In the genomic region with DNA sequence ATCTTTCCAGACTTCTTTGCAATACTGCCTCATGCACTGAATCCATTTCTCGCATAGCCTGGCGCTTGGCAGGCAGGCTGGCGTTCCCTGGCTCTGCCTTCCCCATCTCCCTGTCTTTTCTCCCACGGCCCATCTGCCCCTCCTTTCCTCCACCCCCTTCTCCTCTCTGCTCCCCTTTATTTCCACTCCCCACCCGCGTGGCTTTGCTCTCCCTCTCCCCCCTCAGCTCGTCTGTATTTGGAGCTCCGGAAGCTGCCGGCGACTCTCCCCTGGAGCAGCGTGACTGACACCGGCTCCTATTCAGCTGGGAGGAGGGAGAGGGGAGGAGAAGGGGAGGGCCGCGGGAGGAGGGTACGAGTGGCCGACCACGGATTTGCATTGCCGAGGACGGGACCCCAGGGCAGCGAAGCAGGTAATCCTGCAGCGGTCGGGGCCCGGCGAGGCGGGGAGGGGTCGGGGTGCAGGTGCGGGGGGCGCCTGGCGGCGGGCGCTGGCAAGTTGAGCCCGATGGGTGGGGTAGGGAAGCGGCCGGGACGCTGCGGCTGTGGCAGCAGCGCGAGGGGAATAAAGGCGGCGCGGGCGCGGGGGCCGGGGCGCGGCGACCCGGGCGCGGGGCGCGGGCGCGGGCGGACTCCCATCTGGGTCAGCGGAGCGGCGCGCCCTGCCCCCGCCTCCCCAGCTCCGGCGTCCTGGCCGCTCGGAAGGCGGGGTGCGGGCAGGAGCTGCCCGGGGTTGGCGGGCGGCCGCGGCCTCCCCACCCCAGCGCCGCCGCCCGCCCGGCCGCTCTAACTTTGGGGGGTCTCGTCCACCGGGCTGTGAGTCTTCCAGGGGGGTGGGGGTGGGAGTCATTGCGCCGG, we compare ENCODE assay signal across 1 cellular context.
TF ChIP-seq lines count a peak whose summit lies in the region.

A gene with protein sequence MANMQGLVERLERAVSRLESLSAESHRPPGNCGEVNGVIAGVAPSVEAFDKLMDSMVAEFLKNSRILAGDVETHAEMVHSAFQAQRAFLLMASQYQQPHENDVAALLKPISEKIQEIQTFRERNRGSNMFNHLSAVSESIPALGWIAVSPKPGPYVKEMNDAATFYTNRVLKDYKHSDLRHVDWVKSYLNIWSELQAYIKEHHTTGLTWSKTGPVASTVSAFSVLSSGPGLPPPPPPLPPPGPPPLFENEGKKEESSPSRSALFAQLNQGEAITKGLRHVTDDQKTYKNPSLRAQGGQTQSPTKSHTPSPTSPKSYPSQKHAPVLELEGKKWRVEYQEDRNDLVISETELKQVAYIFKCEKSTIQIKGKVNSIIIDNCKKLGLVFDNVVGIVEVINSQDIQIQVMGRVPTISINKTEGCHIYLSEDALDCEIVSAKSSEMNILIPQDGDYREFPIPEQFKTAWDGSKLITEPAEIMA (plus strand): TSS at position 261 of the 857 bp plus-strand sequence. CDS start 27,961 bp downstream, outside the sequence.

TF ChIP-seq in HepG2, 621 proteins besides CTCF, POLR2A, EP300 and RAD21 (continued from another document and continues in another):
- TF ChIP-seq, protein P1, sequence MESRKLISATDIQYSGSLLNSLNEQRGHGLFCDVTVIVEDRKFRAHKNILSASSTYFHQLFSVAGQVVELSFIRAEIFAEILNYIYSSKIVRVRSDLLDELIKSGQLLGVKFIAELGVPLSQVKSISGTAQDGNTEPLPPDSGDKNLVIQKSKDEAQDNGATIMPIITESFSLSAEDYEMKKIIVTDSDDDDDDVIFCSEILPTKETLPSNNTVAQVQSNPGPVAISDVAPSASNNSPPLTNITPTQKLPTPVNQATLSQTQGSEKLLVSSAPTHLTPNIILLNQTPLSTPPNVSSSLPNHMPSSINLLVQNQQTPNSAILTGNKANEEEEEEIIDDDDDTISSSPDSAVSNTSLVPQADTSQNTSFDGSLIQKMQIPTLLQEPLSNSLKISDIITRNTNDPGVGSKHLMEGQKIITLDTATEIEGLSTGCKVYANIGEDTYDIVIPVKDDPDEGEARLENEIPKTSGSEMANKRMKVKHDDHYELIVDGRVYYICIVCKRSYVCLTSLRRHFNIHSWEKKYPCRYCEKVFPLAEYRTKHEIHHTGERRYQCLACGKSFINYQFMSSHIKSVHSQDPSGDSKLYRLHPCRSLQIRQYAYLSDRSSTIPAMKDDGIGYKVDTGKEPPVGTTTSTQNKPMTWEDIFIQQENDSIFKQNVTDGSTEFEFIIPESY (CRISPR knock-in tag; IDR thresholded peaks at IDR 0.05), result no peak
- peak; percentile 21 for TF ChIP-seq XRCC5 (optimal IDR thresholded peaks at IDR 0.05; ENCODE audit: low read length)
- TF ChIP-seq GATAD1 (CRISPR knock-in tag; IDR thresholded peaks at IDR 0.05), result no peak; the same call in 1 of the 2 replicates
- TF ChIP-seq FOXM1 (CRISPR knock-in tag; IDR thresholded peaks at IDR 0.05), result no peak
- TF ChIP-seq ZNF121 (CRISPR knock-in tag; IDR thresholded peaks at IDR 0.05), result no peak
- TF ChIP-seq ZNF674 (CRISPR knock-in tag; IDR thresholded peaks at IDR 0.05; ENCODE audit: low read depth), result no peak
- 0 out of 2 replicates have a peak, but pooled peaks have one; percentile 17 for TF ChIP-seq KDM4B (CRISPR knock-in tag; IDR thresholded peaks at IDR 0.05)
- peak; percentile 89 for TF ChIP-seq SAP130 (CRISPR knock-in tag; IDR thresholded peaks at IDR 0.05; ENCODE audit: low read depth)
- no peak for TF ChIP-seq FOXJ3 (CRISPR knock-in tag; IDR thresholded peaks at IDR 0.05; ENCODE audit: borderline replicate concordance)
- TF ChIP-seq, protein P2, sequence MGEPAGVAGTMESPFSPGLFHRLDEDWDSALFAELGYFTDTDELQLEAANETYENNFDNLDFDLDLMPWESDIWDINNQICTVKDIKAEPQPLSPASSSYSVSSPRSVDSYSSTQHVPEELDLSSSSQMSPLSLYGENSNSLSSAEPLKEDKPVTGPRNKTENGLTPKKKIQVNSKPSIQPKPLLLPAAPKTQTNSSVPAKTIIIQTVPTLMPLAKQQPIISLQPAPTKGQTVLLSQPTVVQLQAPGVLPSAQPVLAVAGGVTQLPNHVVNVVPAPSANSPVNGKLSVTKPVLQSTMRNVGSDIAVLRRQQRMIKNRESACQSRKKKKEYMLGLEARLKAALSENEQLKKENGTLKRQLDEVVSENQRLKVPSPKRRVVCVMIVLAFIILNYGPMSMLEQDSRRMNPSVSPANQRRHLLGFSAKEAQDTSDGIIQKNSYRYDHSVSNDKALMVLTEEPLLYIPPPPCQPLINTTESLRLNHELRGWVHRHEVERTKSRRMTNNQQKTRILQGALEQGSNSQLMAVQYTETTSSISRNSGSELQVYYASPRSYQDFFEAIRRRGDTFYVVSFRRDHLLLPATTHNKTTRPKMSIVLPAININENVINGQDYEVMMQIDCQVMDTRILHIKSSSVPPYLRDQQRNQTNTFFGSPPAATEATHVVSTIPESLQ (CRISPR knock-in tag; conservative IDR thresholded peaks at IDR 0.05), result no peak
- 0 out of 2 replicates have a peak, but pooled peaks have one; percentile 65 for TF ChIP-seq ARID2 (CRISPR knock-in tag; IDR thresholded peaks at IDR 0.05; ENCODE audit: borderline replicate concordance)
- TF ChIP-seq ZNF101 (CRISPR knock-in tag; IDR thresholded peaks at IDR 0.05; ENCODE audit: borderline replicate concordance, low read depth), result no peak
- TF ChIP-seq, protein P3, sequence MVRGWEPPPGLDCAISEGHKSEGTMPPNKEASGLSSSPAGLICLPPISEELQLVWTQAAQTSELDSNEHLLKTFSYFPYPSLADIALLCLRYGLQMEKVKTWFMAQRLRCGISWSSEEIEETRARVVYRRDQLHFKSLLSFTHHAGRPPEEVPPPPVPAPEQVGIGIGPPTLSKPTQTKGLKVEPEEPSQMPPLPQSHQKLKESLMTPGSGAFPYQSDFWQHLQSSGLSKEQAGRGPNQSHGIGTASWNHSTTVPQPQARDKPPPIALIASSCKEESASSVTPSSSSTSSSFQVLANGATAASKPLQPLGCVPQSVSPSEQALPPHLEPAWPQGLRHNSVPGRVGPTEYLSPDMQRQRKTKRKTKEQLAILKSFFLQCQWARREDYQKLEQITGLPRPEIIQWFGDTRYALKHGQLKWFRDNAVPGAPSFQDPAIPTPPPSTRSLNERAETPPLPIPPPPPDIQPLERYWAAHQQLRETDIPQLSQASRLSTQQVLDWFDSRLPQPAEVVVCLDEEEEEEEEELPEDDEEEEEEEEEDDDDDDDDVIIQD (CRISPR knock-in tag; IDR thresholded peaks at IDR 0.05; ENCODE audit: low read depth), result peak; percentile 68
- peak; percentile 25; the same call in 1 of the 2 replicates for TF ChIP-seq NRL (CRISPR knock-in tag; IDR thresholded peaks at IDR 0.05; ENCODE audit: borderline replicate concordance)
- TF ChIP-seq SRF (IDR thresholded peaks at IDR 0.05; ENCODE audit: low read depth, low read length), result peak; percentile 58; the same call in 1 of the 2 replicates
- TF ChIP-seq ZNF337 (CRISPR knock-in tag; IDR thresholded peaks at IDR 0.05; ENCODE audit: borderline replicate concordance, low read depth), result 0 out of 2 replicates have a peak, but pooled peaks have one; percentile 44
- no peak for TF ChIP-seq ZNF333 (CRISPR knock-in tag; IDR thresholded peaks at IDR 0.05; ENCODE audit: borderline replicate concordance)
- no peak for TF ChIP-seq ZFAT (CRISPR knock-in tag; conservative IDR thresholded peaks at IDR 0.05)
- TF ChIP-seq ZNF224 (CRISPR knock-in tag; IDR thresholded peaks at IDR 0.05), result no peak
- TF ChIP-seq ZNF777 (CRISPR knock-in tag; IDR thresholded peaks at IDR 0.05), result no peak
- TF ChIP-seq PHF21A (CRISPR knock-in tag; IDR thresholded peaks at IDR 0.05), result peak; percentile 76
- TF ChIP-seq SMARCC2 (IDR thresholded peaks at IDR 0.05), result no peak
- peak; percentile 53; the same call in 1 of the 2 replicates for TF ChIP-seq ZNF629 (CRISPR knock-in tag; conservative IDR thresholded peaks at IDR 0.05)
- TF ChIP-seq HIVEP1 (CRISPR knock-in tag; IDR thresholded peaks at IDR 0.05), result peak; percentile 72
- no peak for TF ChIP-seq ZNF644 (CRISPR knock-in tag; IDR thresholded peaks at IDR 0.05; ENCODE audit: low read depth)
- no peak for TF ChIP-seq SMARCE1 (IDR thresholded peaks at IDR 0.05; ENCODE audit: borderline replicate concordance)
- TF ChIP-seq ZNF296 (CRISPR knock-in tag; conservative IDR thresholded peaks at IDR 0.05), result no peak
- TF ChIP-seq, protein P4, sequence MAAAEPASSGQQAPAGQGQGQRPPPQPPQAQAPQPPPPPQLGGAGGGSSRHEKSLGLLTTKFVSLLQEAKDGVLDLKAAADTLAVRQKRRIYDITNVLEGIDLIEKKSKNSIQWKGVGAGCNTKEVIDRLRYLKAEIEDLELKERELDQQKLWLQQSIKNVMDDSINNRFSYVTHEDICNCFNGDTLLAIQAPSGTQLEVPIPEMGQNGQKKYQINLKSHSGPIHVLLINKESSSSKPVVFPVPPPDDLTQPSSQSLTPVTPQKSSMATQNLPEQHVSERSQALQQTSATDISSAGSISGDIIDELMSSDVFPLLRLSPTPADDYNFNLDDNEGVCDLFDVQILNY (CRISPR knock-in tag; conservative IDR thresholded peaks at IDR 0.05), result no peak
- TF ChIP-seq, protein P5, sequence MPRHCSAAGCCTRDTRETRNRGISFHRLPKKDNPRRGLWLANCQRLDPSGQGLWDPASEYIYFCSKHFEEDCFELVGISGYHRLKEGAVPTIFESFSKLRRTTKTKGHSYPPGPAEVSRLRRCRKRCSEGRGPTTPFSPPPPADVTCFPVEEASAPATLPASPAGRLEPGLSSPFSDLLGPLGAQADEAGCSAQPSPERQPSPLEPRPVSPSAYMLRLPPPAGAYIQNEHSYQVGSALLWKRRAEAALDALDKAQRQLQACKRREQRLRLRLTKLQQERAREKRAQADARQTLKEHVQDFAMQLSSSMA (CRISPR knock-in tag; IDR thresholded peaks at IDR 0.05), result peak; percentile 88
- no peak for TF ChIP-seq RARG (CRISPR knock-in tag; IDR thresholded peaks at IDR 0.05; ENCODE audit: low read depth)
- TF ChIP-seq ZFP1 (CRISPR knock-in tag; IDR thresholded peaks at IDR 0.05), result no peak
- TF ChIP-seq, protein P6, sequence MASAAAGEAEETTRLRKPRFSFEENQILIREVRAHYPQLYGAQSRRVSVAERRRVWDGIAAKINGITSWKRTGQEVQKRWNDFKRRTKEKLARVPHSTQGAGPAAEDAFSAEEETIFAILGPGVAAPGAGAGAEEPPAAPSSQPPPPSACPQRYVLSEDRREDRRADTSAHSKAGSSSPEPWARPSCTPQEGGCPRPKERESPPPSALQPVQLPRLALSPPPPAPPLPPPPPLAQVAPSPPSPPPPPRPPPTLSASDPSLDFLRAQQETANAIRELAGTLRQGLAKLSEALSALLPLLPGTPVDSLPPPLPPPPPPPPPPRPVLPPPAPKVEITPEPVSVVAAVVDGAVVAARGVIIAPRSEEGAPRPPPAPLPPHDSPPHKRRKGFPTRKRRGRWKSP (CRISPR knock-in tag; IDR thresholded peaks at IDR 0.05), result no peak
- TF ChIP-seq, protein P7, sequence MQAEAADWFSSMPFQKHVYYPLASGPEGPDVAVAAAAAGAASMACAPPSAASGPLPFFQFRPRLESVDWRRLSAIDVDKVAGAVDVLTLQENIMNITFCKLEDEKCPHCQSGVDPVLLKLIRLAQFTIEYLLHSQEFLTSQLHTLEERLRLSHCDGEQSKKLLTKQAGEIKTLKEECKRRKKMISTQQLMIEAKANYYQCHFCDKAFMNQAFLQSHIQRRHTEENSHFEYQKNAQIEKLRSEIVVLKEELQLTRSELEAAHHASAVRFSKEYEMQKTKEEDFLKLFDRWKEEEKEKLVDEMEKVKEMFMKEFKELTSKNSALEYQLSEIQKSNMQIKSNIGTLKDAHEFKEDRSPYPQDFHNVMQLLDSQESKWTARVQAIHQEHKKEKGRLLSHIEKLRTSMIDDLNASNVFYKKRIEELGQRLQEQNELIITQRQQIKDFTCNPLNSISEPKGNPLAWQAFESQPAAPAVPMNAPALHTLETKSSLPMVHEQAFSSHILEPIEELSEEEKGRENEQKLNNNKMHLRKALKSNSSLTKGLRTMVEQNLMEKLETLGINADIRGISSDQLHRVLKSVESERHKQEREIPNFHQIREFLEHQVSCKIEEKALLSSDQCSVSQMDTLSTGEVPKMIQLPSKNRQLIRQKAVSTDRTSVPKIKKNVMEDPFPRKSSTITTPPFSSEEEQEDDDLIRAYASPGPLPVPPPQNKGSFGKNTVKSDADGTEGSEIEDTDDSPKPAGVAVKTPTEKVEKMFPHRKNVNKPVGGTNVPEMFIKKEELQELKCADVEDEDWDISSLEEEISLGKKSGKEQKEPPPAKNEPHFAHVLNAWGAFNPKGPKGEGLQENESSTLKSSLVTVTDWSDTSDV (CRISPR knock-in tag; IDR thresholded peaks at IDR 0.05), result no peak
- TF ChIP-seq GFI1 (CRISPR knock-in tag; IDR thresholded peaks at IDR 0.05; ENCODE audit: borderline replicate concordance), result no peak
- no peak for TF ChIP-seq ZKSCAN1 (IDR thresholded peaks at IDR 0.05; ENCODE audit: low read length)
- TF ChIP-seq ZNF558 (CRISPR knock-in tag; IDR thresholded peaks at IDR 0.05; ENCODE audit: borderline replicate concordance), result peak; percentile 71; the same call in 1 of the 2 replicates
- 0 out of 2 replicates have a peak, but pooled peaks have one; percentile 54 for TF ChIP-seq ZNF768 (CRISPR knock-in tag; IDR thresholded peaks at IDR 0.05)
- TF ChIP-seq, protein P8, sequence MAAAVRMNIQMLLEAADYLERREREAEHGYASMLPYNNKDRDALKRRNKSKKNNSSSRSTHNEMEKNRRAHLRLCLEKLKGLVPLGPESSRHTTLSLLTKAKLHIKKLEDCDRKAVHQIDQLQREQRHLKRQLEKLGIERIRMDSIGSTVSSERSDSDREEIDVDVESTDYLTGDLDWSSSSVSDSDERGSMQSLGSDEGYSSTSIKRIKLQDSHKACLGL (CRISPR knock-in tag; IDR thresholded peaks at IDR 0.05), result no peak
- no peak for TF ChIP-seq ZNF614 (CRISPR knock-in tag; IDR thresholded peaks at IDR 0.05; ENCODE audit: borderline replicate concordance)
- no peak for TF ChIP-seq ZBTB42 (CRISPR knock-in tag; IDR thresholded peaks at IDR 0.05)
- peak; percentile 90 for TF ChIP-seq SALL1 (CRISPR knock-in tag; IDR thresholded peaks at IDR 0.05)
- TF ChIP-seq HNF4A (CRISPR knock-in tag; IDR thresholded peaks at IDR 0.05), result no peak
- TF ChIP-seq ZNF550 (CRISPR knock-in tag; IDR thresholded peaks at IDR 0.05; ENCODE audit: borderline replicate concordance), result no peak
- no peak for TF ChIP-seq ZNF451 (CRISPR knock-in tag; IDR thresholded peaks at IDR 0.05)
- TF ChIP-seq PITX1 (CRISPR knock-in tag; IDR thresholded peaks at IDR 0.05), result no peak; the same call in 1 of the 2 replicates
- TF ChIP-seq YY1 (IDR thresholded peaks at IDR 0.05; ENCODE audit: insufficient read depth, insufficient replicate concordance, low read depth, low read length), result no peak
- peak; percentile 63; the same call in 1 of the 2 replicates for TF ChIP-seq ZSCAN25 (CRISPR knock-in tag; IDR thresholded peaks at IDR 0.05)
- TF ChIP-seq HNRNPLL (IDR thresholded peaks at IDR 0.05; ENCODE audit: low read depth, low read length, poor library complexity, severe bottlenecking), result peak; percentile 52
- no peak for TF ChIP-seq CCAR2 (optimal IDR thresholded peaks at IDR 0.05; ENCODE audit: low read depth, low read length)
- no peak for TF ChIP-seq NBN (conservative IDR thresholded peaks at IDR 0.05)
- no peak; the same call in 1 of the 2 replicates for TF ChIP-seq ZNF547 (CRISPR knock-in tag; IDR thresholded peaks at IDR 0.05)
- TF ChIP-seq SOX5 (CRISPR knock-in tag; IDR thresholded peaks at IDR 0.05; ENCODE audit: borderline replicate concordance), result no peak
- no peak for TF ChIP-seq YEATS4 (CRISPR knock-in tag; IDR thresholded peaks at IDR 0.05; ENCODE audit: borderline replicate concordance)
- TF ChIP-seq, protein P9, sequence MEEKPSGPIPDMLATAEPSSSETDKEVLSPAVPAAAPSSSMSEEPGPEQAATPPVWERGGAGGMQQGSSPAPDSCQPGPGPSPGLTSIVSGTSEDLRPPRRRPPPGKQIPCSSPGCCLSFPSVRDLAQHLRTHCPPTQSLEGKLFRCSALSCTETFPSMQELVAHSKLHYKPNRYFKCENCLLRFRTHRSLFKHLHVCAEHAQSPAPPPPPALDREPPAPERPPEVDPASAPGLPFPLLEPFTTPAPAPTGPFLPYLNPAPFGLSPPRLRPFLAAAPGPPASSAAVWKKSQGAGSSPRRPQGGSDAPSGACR (CRISPR knock-in tag; IDR thresholded peaks at IDR 0.05), result peak; percentile 58; the same call in 1 of the 2 replicates
